8 cellular contexts compared by ENCODE assay signal in the genomic region with DNA sequence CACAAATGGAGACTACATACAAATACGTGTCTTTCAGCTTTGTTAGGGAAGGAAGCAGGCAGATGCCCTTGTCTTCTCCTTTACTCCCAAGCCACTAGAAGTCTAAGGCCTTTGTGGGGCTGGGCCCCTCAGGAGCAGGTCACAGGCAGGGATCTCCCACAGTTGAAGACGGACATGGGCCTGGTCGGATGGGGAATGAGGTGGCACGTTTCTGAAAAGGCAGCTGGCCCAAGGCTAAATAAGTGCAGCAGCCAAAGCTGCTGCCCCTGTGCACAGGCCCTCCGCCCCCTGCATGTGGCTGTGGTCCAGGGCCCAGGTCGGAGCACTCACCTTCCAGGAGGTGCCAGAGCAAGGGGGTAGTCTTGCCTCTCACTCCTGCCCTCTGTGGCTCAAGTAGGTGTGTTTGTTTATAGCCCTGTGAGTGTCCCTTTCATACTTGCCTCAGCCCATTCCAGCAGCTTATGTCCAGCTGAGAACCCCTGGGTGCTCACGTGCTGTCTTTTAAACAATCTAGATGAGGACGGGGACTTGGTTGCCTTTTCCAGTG. TPM values are rescaled to one million over a fixed set of nuclear protein-coding genes. Genes with fewer than 3 reads are reported as not detected.
DNase-seq lines count a peak whose midpoint lies in the region; ATAC-seq and TF ChIP-seq lines count a peak whose summit lies in the region.

No MANE protein-coding gene starts in this region.

- H3K36me3 Mint-ChIP-seq in activated CD8-positive, alpha-beta T cell treated with anti-CD3 and anti-CD28 coated beads, Interleukin-2, amount 10 ng/mL, durations not matched to agents 7 days and 5 days (ENCODE audit: low read depth): peaks cover 52% of the 10 kb centered on the region
- peaks cover 91% of the 10 kb centered on the region for H3K36me3 Mint-ChIP-seq in stimulated activated effector memory CD8-positive, alpha-beta T cell treated with anti-CD3 and anti-CD28 coated beads, Interleukin-12 subunit alpha, Interleukin-12 subunit beta, amount 100 ng/mL, for 72 hours

- CTCF ChIA-PET in HEK293 (lab: Yijun Ruan, JAX): interaction anchor here (0.6 to 0.7 kb wide), 2 partner anchors 120 to 132 kb away, joined by 3 to 5 read pairs; no protein-coding TSS in a partner anchor
- CTCF ChIA-PET in activated CD8-positive, alpha-beta T cell treated with anti-CD3 and anti-CD28 coated beads, Interleukin-2, amount 10 ng/mL, durations not matched to agents 7 days and 5 days (lab: Charles Lee): interaction anchor here (0.7 to 2.4 kb wide), 5 partner anchors 10 to 148 kb away, joined by 3 to 7 read pairs (median 6); no protein-coding TSS in a partner anchor

- no peak for DNase-seq in activated CD8-positive, alpha-beta T cell treated with anti-CD3 and anti-CD28 coated beads, Interleukin-2, amount 10 ng/mL, durations not matched to agents 7 days and 5 days
- no peak for DNase-seq in stimulated activated effector memory CD8-positive, alpha-beta T cell treated with anti-CD3 and anti-CD28 coated beads, Interleukin-12 subunit alpha, Interleukin-12 subunit beta, amount 100 ng/mL, for 72 hours (ENCODE audit: low spot score in 2 of 2)
- DNase-seq in NCI-H146 (lab: John Stamatoyannopoulos, UW) (no peak), islet precursor cell (no peak), H4 (ENCODE audit: low spot score) (no peak)

- TF ChIP-seq CTCF in HEK293 (tag by site-specific recombination; IDR thresholded peaks at IDR 0.05): no peak

- H3K9me3 ChIP-seq in HEK293 (ENCODE audit: control insufficient read depth, insufficient read depth, low read depth, low read length) (no peaks in the 10 kb centered on the region), iPS-15b (ENCODE audit: control insufficient read depth, insufficient read depth, low read length) (no peaks in the 10 kb centered on the region)

- H3K4me3 Mint-ChIP-seq in activated CD8-positive, alpha-beta T cell treated with anti-CD3 and anti-CD28 coated beads, Interleukin-2, amount 10 ng/mL, durations not matched to agents 7 days and 5 days: peak overlapping the region; percentile 91
- peak overlapping the region; percentile 88 for H3K4me3 Mint-ChIP-seq in stimulated activated effector memory CD8-positive, alpha-beta T cell treated with anti-CD3 and anti-CD28 coated beads, Interleukin-12 subunit alpha, Interleukin-12 subunit beta, amount 100 ng/mL, for 72 hours

- H3K27ac Mint-ChIP-seq in activated CD8-positive, alpha-beta T cell treated with anti-CD3 and anti-CD28 coated beads, Interleukin-2, amount 10 ng/mL, durations not matched to agents 7 days and 5 days: peak overlapping the region; percentile 97
- peak overlapping the region; percentile 95 for H3K27ac Mint-ChIP-seq in stimulated activated effector memory CD8-positive, alpha-beta T cell treated with anti-CD3 and anti-CD28 coated beads, Interleukin-12 subunit alpha, Interleukin-12 subunit beta, amount 100 ng/mL, for 72 hours

- POLR2A ChIA-PET in HEK293 (lab: Yijun Ruan, JAX): interaction anchor here (0.6 to 1.6 kb wide), 9 partner anchors 8 to 199 kb away, joined by 3 to 13 read pairs (median 4); a partner anchor contains a TSS
- POLR2A ChIA-PET in activated CD8-positive, alpha-beta T cell treated with anti-CD3 and anti-CD28 coated beads, Interleukin-2, amount 10 ng/mL, durations not matched to agents 7 days and 5 days (lab: Charles Lee): interaction anchor here (0.6 to 3.6 kb wide), 10 partner anchors 8 to 470 kb away, joined by 3 to 29 read pairs (median 4); no protein-coding TSS in a partner anchor

- H3K4me1 ChIP-seq in HEK293 (ENCODE audit: control insufficient read depth, insufficient read depth, low read length) (peaks cover 19% of the 10 kb centered on the region), iPS-15b (ENCODE audit: control insufficient read depth, insufficient read depth, low read length) (peaks cover 14% of the 10 kb centered on the region)

- peak overlapping the region; percentile 70 for H3K9ac ChIP-seq in iPS-15b (ENCODE audit: low read depth, low read length)

- H3K9me3 Mint-ChIP-seq in activated CD8-positive, alpha-beta T cell treated with anti-CD3 and anti-CD28 coated beads, Interleukin-2, amount 10 ng/mL, durations not matched to agents 7 days and 5 days (ENCODE audit: insufficient read depth): no peaks in the 10 kb centered on the region
- H3K9me3 Mint-ChIP-seq in stimulated activated effector memory CD8-positive, alpha-beta T cell treated with anti-CD3 and anti-CD28 coated beads, Interleukin-12 subunit alpha, Interleukin-12 subunit beta, amount 100 ng/mL, for 72 hours: no peaks in the 10 kb centered on the region

- peaks cover 56% of the 10 kb centered on the region for H3K4me1 Mint-ChIP-seq in activated CD8-positive, alpha-beta T cell treated with anti-CD3 and anti-CD28 coated beads, Interleukin-2, amount 10 ng/mL, durations not matched to agents 7 days and 5 days (ENCODE audit: low read depth)
- H3K4me1 Mint-ChIP-seq in stimulated activated effector memory CD8-positive, alpha-beta T cell treated with anti-CD3 and anti-CD28 coated beads, Interleukin-12 subunit alpha, Interleukin-12 subunit beta, amount 100 ng/mL, for 72 hours: peaks cover 61% of the 10 kb centered on the region

- H3K36me3 ChIP-seq in HEK293 (ENCODE audit: control insufficient read depth in 2 of 2, insufficient read depth in 1 of 2, low read length in 2 of 2) (peaks cover 16 to 53% of the 10 kb centered on the region in 2 experiments), iPS-15b (ENCODE audit: control insufficient read depth, insufficient read depth, low read length) (peaks cover 41% of the 10 kb centered on the region)

- H3K27ac ChIP-seq in HEK293 (ENCODE audit: extremely low read depth, low read depth, low read length): no peak overlapping the region; the same call in 1 of the 2 replicates

- no peak overlapping the region for H3K4me3 ChIP-seq in HEK293 (ENCODE audit: low read depth, low read length)
- peak overlapping the region; percentile 71 for H3K4me3 ChIP-seq in iPS-15b (ENCODE audit: low read depth, low read length)

- no peak for ATAC-seq in activated CD8-positive, alpha-beta T cell treated with anti-CD3 and anti-CD28 coated beads, Interleukin-2, amount 10 ng/mL, durations not matched to agents 7 days and 5 days
- ATAC-seq in stimulated activated effector memory CD8-positive, alpha-beta T cell treated with anti-CD3 and anti-CD28 coated beads, Interleukin-12 subunit alpha, Interleukin-12 subunit beta, amount 100 ng/mL, for 72 hours: no peak
- no peak for ATAC-seq in GM21723 (IDR thresholded peaks at IDR 0.05; ENCODE audit: unreplicated experiment)

- no peaks in the 10 kb centered on the region for H3K27me3 Mint-ChIP-seq in activated CD8-positive, alpha-beta T cell treated with anti-CD3 and anti-CD28 coated beads, Interleukin-2, amount 10 ng/mL, durations not matched to agents 7 days and 5 days (ENCODE audit: low read depth)

- H3K27me3 ChIP-seq in iPS-15b (ENCODE audit: control insufficient read depth, insufficient read depth, low read length): no peaks in the 10 kb centered on the region

TF ChIP-seq in HEK293, 187 proteins besides CTCF, POLR2A, EP300 and RAD21:
- TF ChIP-seq ZNF530 (tag by site-specific recombination; IDR thresholded peaks at IDR 0.05; ENCODE audit: low read depth) (no peak), SCRT1 (tag by site-specific recombination; IDR thresholded peaks at IDR 0.05; ENCODE audit: borderline replicate concordance) (no peak), ZNF776 (tag by site-specific recombination; IDR thresholded peaks at IDR 0.05; ENCODE audit: borderline replicate concordance) (no peak), ZIC2 (tag by site-specific recombination; IDR thresholded peaks at IDR 0.05) (peak; percentile 61), MEIS1 (CRISPR knock-in tag; IDR thresholded peaks at IDR 0.05; ENCODE audit: borderline replicate concordance) (no peak), ZNF132 (tag by site-specific recombination; IDR thresholded peaks at IDR 0.05; ENCODE audit: borderline replicate concordance) (no peak)

RNA-seq across cellular contexts. Expression of a gene that starts 1.8 kb away (rescaled TPM):
- total RNA-seq in activated CD8-positive, alpha-beta T cell treated with anti-CD3 and anti-CD28 coated beads, Interleukin-2, amount 10 ng/mL, durations not matched to agents 7 days and 5 days: 100 to 1,000 TPM in 1 of 2 experiments, 10 to 100 TPM in 1; 100.0 to 102 TPM
- 993 and 1,115 TPM in 2 replicates for total RNA-seq in H4 (2014; rRNA removed; shearing (Covaris generic))

RNA-seq across cellular contexts. Expression of a gene that starts 15.9 kb away (rescaled TPM):
- total RNA-seq in activated CD8-positive, alpha-beta T cell treated with anti-CD3 and anti-CD28 coated beads, Interleukin-2, amount 10 ng/mL, durations not matched to agents 7 days and 5 days: 100 to 1,000 TPM in 1 of 2 experiments, 10 to 100 TPM in 1; 85.9 to 103 TPM
- 160 and 216 TPM in 2 replicates for total RNA-seq in H4 (2014; rRNA removed; shearing (Covaris generic))

RNA-seq across cellular contexts. Expression of a gene that starts 28.7 kb away (rescaled TPM):
- 1 to 10 TPM; 3.7 to 3.8 TPM for total RNA-seq in activated CD8-positive, alpha-beta T cell treated with anti-CD3 and anti-CD28 coated beads, Interleukin-2, amount 10 ng/mL, durations not matched to agents 7 days and 5 days
- total RNA-seq in H4 (2014; rRNA removed; shearing (Covaris generic)): not detected in 2 replicates

RNA-seq across cellular contexts. Expression of a gene that starts 36.1 kb away (rescaled TPM):
- 10 to 100 TPM; 16.1 to 17.1 TPM for total RNA-seq in activated CD8-positive, alpha-beta T cell treated with anti-CD3 and anti-CD28 coated beads, Interleukin-2, amount 10 ng/mL, durations not matched to agents 7 days and 5 days
- 3.8 and 16.8 TPM in 2 replicates for total RNA-seq in H4 (2014; rRNA removed; shearing (Covaris generic))
